In genomic region chr5:172452398-172453205, GRCh38 we compare ENCODE assay signal across 8 cellular contexts. TPM values are rescaled to one million over a fixed set of nuclear protein-coding genes. Genes with fewer than 3 reads are reported as not detected.
DNase-seq lines count a peak whose midpoint lies in the region; ATAC-seq lines count a peak whose summit lies in the region.

No MANE protein-coding gene starts in this region.

- peak overlapping the region; percentile 82 to 90 (median 87); a peak in 21 of 22 replicates for H3K9ac ChIP-seq in BLaER1 treated with 17β-estradiol and CSF1 and Interleukin-3, amounts not matched to agents 10 nM and 100 nM
- peak overlapping the region; percentile 92 for H3K9ac ChIP-seq in mesendoderm (ENCODE audit: low read length)

- no peak overlapping the region for H2BK15ac ChIP-seq in mesendoderm (replicated peaks; ENCODE audit: low read depth)

- H2BK120ac ChIP-seq in mesendoderm (ENCODE audit: low read depth, low read length) = no peak overlapping the region

- peaks cover 29% of the 10 kb centered on the region for H3K79me1 ChIP-seq in mesendoderm (ENCODE audit: low read length)

- H3K27ac ChIP-seq in BLaER1 treated with 17β-estradiol and CSF1 and Interleukin-3, amounts not matched to agents 10 nM and 100 nM = peak overlapping the region in 10 of 11 experiments; percentile 0 to 84 (median 78); a peak in 14 of 22 replicates
- H3K27ac ChIP-seq in ectodermal cell (ENCODE audit: insufficient read depth, low read depth, low read length, poor library complexity, severe bottlenecking) (peak overlapping the region; percentile 82), mesendoderm (ENCODE audit: low read depth, low read length) (peak overlapping the region; percentile 16), aorta (ENCODE audit: low read depth in 1 of 2, low read length in 2 of 2) (peak overlapping the region; percentile 23 to 89)

- H3K18ac ChIP-seq in mesendoderm (ENCODE audit: low read length) = no peak overlapping the region

- peak overlapping the region; percentile 87 to 99 (median 91) for H3K4me2 ChIP-seq in BLaER1 treated with 17β-estradiol and CSF1 and Interleukin-3, amounts not matched to agents 10 nM and 100 nM
- peak overlapping the region; percentile 97 for H3K4me2 ChIP-seq in mesendoderm (ENCODE audit: low read length)

- peaks cover 48% of the 10 kb centered on the region for H3K79me2 ChIP-seq in mesendoderm (ENCODE audit: control insufficient read depth, insufficient read depth, low read length)

- peak overlapping the region; percentile 98 for H3K56ac ChIP-seq in mesendoderm (ENCODE audit: low read length)

- DNase-seq in NCI-H460 (ENCODE audit: extremely low read depth, low read depth) (peak; percentile 53), mesendoderm (peak; percentile 41), aorta (no peak), NCI-H1930 (lab: John Stamatoyannopoulos, UW) (no peak)
- no peak for DNase-seq in stimulated activated CD4-positive, alpha-beta T cell treated with anti-CD3 and anti-CD28 coated beads, Interleukin-4, amount 100 ng/mL, for 1 hour

- peaks cover 13 to 77% (median 57%) of the 10 kb centered on the region in 10 experiments for H3K4me1 ChIP-seq in BLaER1 treated with 17β-estradiol and CSF1 and Interleukin-3, amounts not matched to agents 10 nM and 100 nM
- H3K4me1 ChIP-seq in ectodermal cell (ENCODE audit: control insufficient read depth, insufficient read depth, low read length) (peaks cover 19% of the 10 kb centered on the region), mesendoderm (ENCODE audit: control insufficient read depth, low read depth, low read length) (peaks cover 9% of the 10 kb centered on the region), aorta (ENCODE audit: control insufficient read depth in 1 of 2, insufficient read depth in 2 of 2, low read length in 2 of 2) (no peaks in the 10 kb centered on the region)

- peaks cover 0 to 46% (median 32%) of the 10 kb centered on the region in 11 experiments; a peak in 18 of 22 replicates for H4K20me1 ChIP-seq in BLaER1 treated with 17β-estradiol and CSF1 and Interleukin-3, amounts not matched to agents 10 nM and 100 nM

- peaks cover 0 to 28% (median 0%) of the 10 kb centered on the region in 11 experiments; a peak in 7 of 22 replicates for H3K36me3 ChIP-seq in BLaER1 treated with 17β-estradiol and CSF1 and Interleukin-3, amounts not matched to agents 10 nM and 100 nM
- H3K36me3 ChIP-seq in ectodermal cell (ENCODE audit: control insufficient read depth, insufficient read depth, low read length) (peaks cover 7% of the 10 kb centered on the region), mesendoderm (ENCODE audit: control insufficient read depth, insufficient read depth, low read length) (no peaks in the 10 kb centered on the region), aorta (ENCODE audit: control insufficient read depth in 1 of 2, insufficient read depth in 2 of 2, low read length in 1 of 2) (no peaks in the 10 kb centered on the region)

- H3K4ac ChIP-seq in mesendoderm (ENCODE audit: low read depth, low read length) = no peak overlapping the region

- intact Hi-C loops in aorta (cut with DNase I) = loop anchor here (5.0 to 10.0 kb wide), 2 partner anchors 35 to 502 kb away; partner anchors contain the start of gene RPL26L1 (in 1 of the 2)

- H4K5ac ChIP-seq in mesendoderm (ENCODE audit: low read length) = no peak overlapping the region

- ATAC-seq in aorta (ENCODE audit: low FRiP score) (peak; percentile 76), HG03457 (IDR thresholded peaks at IDR 0.05; ENCODE audit: unreplicated experiment) (no peak)

- H4K8ac ChIP-seq in mesendoderm (ENCODE audit: low read depth, low read length) = no peak overlapping the region

- H3K27me3 ChIP-seq in BLaER1 treated with 17β-estradiol and CSF1 and Interleukin-3, amounts not matched to agents 10 nM and 100 nM = no peaks in the 10 kb centered on the region
- H3K27me3 ChIP-seq in ectodermal cell (ENCODE audit: control insufficient read depth, insufficient read depth, low read length, poor library complexity, severe bottlenecking) (no peaks in the 10 kb centered on the region), mesendoderm (ENCODE audit: insufficient read depth, low read length, poor library complexity) (no peaks in the 10 kb centered on the region), aorta (ENCODE audit: control insufficient read depth in 1 of 2, insufficient read depth in 2 of 2, low read length in 1 of 2) (no peaks in the 10 kb centered on the region)

- H3K9me3 ChIP-seq in BLaER1 treated with 17β-estradiol and CSF1 and Interleukin-3, amounts not matched to agents 10 nM and 100 nM (replicated peaks in 1 of 11) = no peaks in the 10 kb centered on the region
- no peaks in the 10 kb centered on the region for H3K9me3 ChIP-seq in ectodermal cell (ENCODE audit: control insufficient read depth, low read length)
- no peaks in the 10 kb centered on the region for H3K9me3 ChIP-seq in aorta (ENCODE audit: control insufficient read depth, low read length)

- 36 to 41% methylated on average over 17 to 18 of the region's 18 CpGs for WGBS in ectodermal cell, 2 experiments
- WGBS in mesendoderm (ENCODE audit: extremely low coverage, insufficient coverage, low lambda C conversion rate) = no CpG with 5 or more reads among the region's 18 CpGs
- 15 to 20% methylated on average over 18 of the region's 18 CpGs for WGBS in aorta, 2 donors

- H3K23ac ChIP-seq in mesendoderm (ENCODE audit: low read length) = no peak overlapping the region

- peak overlapping the region in 9 of 10 experiments; percentile 80 to 96 (median 87); a peak in 18 of 20 replicates for H3K4me3 ChIP-seq in BLaER1 treated with 17β-estradiol and CSF1 and Interleukin-3, amounts not matched to agents 10 nM and 100 nM
- peak overlapping the region; percentile 89 for H3K4me3 ChIP-seq in ectodermal cell (ENCODE audit: insufficient read depth, low read depth, low read length)
- H3K4me3 ChIP-seq in mesendoderm (ENCODE audit: low read length) = peak overlapping the region; percentile 88
- H3K4me3 ChIP-seq in aorta (ENCODE audit: low read length in 2 of 2) = peak overlapping the region in 1 of 2 donors; percentile 92

- no peak overlapping the region for H2BK5ac ChIP-seq in mesendoderm (ENCODE audit: low read length)

- H2AK5ac ChIP-seq in mesendoderm (ENCODE audit: low read length) = no peak overlapping the region

RNA-seq across cellular contexts. Expression of gene SH3PXD2B, which starts 1.7 kb away (rescaled TPM):
- total RNA-seq in NCI-H460 (2014; rRNA removed; shearing (Covaris generic)) = 11.5 and 14.9 TPM in 2 replicates
- polyA plus RNA-seq in NCI-H460 (2014; cell fraction: nucleus; rRNA removed) = 9.0 and 14.7 TPM in 2 replicates
- polyA plus RNA-seq in ectodermal cell (2013, experiment 1 of 4) = 64.7 TPM
- polyA plus RNA-seq in ectodermal cell (2013, experiment 2 of 4) = 76.4 TPM
- 43.0 TPM for polyA plus RNA-seq in ectodermal cell (2013, experiment 3 of 4)
- 43.9 TPM for polyA plus RNA-seq in ectodermal cell (2013, experiment 4 of 4)
- 30.7 TPM for polyA plus RNA-seq in mesendoderm (2013, experiment 1 of 2)
- polyA plus RNA-seq in mesendoderm (2013, experiment 2 of 2) = 30.3 TPM
- total RNA-seq in aorta = 10 to 100 TPM; 43.3 to 69.1 TPM
- polyA plus RNA-seq in aorta = 1 to 10 TPM; 4.5 to 7.3 TPM

Comparison
In these comparisons a context has a peak if more than half of its experiments do, and no peak if none do; other contexts are left out.
1. H3K27ac ChIP-seq: peak in every context shown above with its lines; median percentile 82 in ectodermal cell; 78 in BLaER1 treated with 17β-estradiol and CSF1 and Interleukin-3, amounts not matched to agents 10 nM and 100 nM; 56 in aorta; 16 in mesendoderm.
2. DNase-seq: peak in NCI-H460 (single experiment) and mesendoderm (single experiment); none in aorta (0 of 2), stimulated activated CD4-positive, alpha-beta T cell treated with anti-CD3 and anti-CD28 coated beads, Interleukin-4, amount 100 ng/mL, for 1 hour (single experiment) and NCI-H1930 (0 of 2).